29 cellular contexts compared by ENCODE assay signal in the genomic region with DNA sequence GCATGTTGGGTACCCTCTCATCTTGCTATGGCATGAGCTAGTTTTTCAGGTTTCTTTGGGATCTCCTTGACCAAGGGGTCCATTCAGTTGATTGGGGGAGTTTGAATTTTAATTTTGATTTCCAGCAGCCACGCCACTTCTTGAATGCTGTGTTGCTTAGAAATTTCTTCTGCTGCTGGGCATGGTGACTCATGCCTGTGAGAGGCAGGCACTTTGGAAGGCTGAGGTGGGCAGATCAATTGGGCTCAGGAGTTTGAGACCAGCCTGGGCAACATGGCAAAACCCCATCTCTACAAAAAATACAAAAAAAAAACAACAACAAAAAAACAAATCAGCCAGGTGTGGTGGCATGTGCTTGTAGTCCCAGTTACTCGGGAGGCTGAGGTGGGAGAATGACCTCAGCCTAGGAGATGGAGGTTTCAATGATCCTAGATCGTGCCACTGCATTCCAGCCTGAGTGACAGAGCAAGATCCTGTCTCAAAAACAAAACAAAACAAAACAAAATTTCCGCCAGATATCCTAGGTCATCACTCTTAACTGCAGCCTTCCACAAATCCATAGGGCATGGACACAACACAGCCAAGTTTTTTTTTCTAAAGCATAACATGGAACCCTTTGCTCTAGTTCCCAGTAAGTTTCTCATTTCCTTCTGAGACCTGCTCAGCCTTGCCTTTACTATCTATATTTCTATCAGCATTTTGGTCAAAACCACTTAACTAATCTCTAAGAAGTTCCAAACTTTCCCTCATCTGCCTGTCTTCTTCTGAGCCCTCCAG. TPM values are rescaled to one million over a fixed set of nuclear protein-coding genes. Genes with fewer than 3 reads are reported as not detected.
DNase-seq lines count a peak whose midpoint lies in the region; ATAC-seq, FAIRE-seq and TF ChIP-seq lines count a peak whose summit lies in the region.
"Had no signal": no experiment of that assay in that cellular context is flagged by ENCODE, and none has a peak within 500 bp of the region (broad histone marks: within the 10 kb centered on the region; RNA-seq: fewer than 3 reads in every experiment).

No MANE protein-coding gene starts in this region.

- H2BK15ac ChIP-seq in H1 (ENCODE audit: low read length): no peak overlapping the region

- H2BK20ac ChIP-seq in H1 (ENCODE audit: low read length): no peak overlapping the region

- FAIRE-seq in H1 (lab: Jason Lieb, UNC): no peak
- FAIRE-seq: colon, RCC 7860, TTC549 had no signal

- H3F3A ChIP-seq in PC-3 (ENCODE audit: low read length, unreplicated experiment): no peaks in the 10 kb centered on the region

- H4K20me1 ChIP-seq in H1 (replicated peaks in 1 of 2; ENCODE audit: control insufficient read depth in 1 of 2, insufficient read depth in 2 of 2, low read length in 2 of 2) (no peaks in the 10 kb centered on the region), PC-3 (ENCODE audit: low read length) (no peaks in the 10 kb centered on the region)

- H3K4me1 Mint-ChIP-seq in activated CD4-positive, alpha-beta T cell treated with anti-CD3 and anti-CD28 coated beads, Interleukin-2, amount 10 ng/mL, durations not matched to agents 24 days and 14 days: peaks cover 42% of the 10 kb centered on the region

- H3K4me1 ChIP-seq in H1 (replicated peaks in 1 of 4; ENCODE audit: control insufficient read depth in 3 of 4, insufficient read depth in 4 of 4, low read length in 3 of 4): peaks cover 0 to 4% (median 0%) of the 10 kb centered on the region in 4 experiments; a peak in 1 of 7 replicates
- H3K4me1 ChIP-seq in PC-3 (ENCODE audit: insufficient read depth, low read length): peaks cover 22% of the 10 kb centered on the region
- H3K4me1 ChIP-seq: gastroesophageal sphincter had no signal

- no peak overlapping the region for H2BK5ac ChIP-seq in H1 (ENCODE audit: low read depth, low read length)

- H3K4ac ChIP-seq in H1 (replicated peaks; ENCODE audit: insufficient read length, low read depth, low read length): no peak overlapping the region

- no peak for ATAC-seq in PC-3
- ATAC-seq: effector memory CD8-positive, alpha-beta T cell; gastroesophageal sphincter; stimulated activated naive CD8-positive, alpha-beta T cell treated with anti-CD3 and anti-CD28 coated beads, Interleukin-15, Interleukin-2, amounts not matched to agents 100 U/mL and 50 U/mL, for 24 hours had no signal

- H3K9me2 ChIP-seq in PC-3 (replicated peaks; ENCODE audit: low read length): no peaks in the 10 kb centered on the region

- no peak overlapping the region for H3K18ac ChIP-seq in H1 (ENCODE audit: extremely low read depth, low read length)

- no peaks in the 10 kb centered on the region for H3K79me2 ChIP-seq in H1 (ENCODE audit: control insufficient read depth in 1 of 2, insufficient read depth in 2 of 2, low read length in 2 of 2)
- H3K79me2 ChIP-seq in PC-3 (ENCODE audit: low read length): no peaks in the 10 kb centered on the region
- H3K79me2 ChIP-seq: hepatocyte had no signal

- no peak overlapping the region for H2BK120ac ChIP-seq in H1 (replicated peaks; ENCODE audit: low read depth, low read length)

- H3K23me2 ChIP-seq in H1 (ENCODE audit: low read depth, low read length): no peaks in the 10 kb centered on the region

- no peak overlapping the region for H4K5ac ChIP-seq in H1 (ENCODE audit: insufficient read length, low read depth, low read length)

- H3K9me3 ChIP-seq in H1 (ENCODE audit: insufficient read depth in 2 of 2, low read depth in 1 of 2, low read length in 1 of 2): peaks cover 9 to 12% of the 10 kb centered on the region in 2 experiments; a peak in 3 of 4 replicates
- H3K9me3 ChIP-seq in PC-3 (ENCODE audit: low read length): no peaks in the 10 kb centered on the region
- H3K9me3 ChIP-seq: gastroesophageal sphincter, neutrophil, thoracic aorta had no signal

- no peak overlapping the region for H2BK12ac ChIP-seq in H1 (ENCODE audit: low read depth, low read length)

- H3K36me3 ChIP-seq in H1 (ENCODE audit: control insufficient read depth in 2 of 4, insufficient read depth in 4 of 4, low read length in 3 of 4) (no peaks in the 10 kb centered on the region), PC-3 (ENCODE audit: low read depth, low read length) (no peaks in the 10 kb centered on the region)
- H3K36me3 ChIP-seq: gastroesophageal sphincter, neutrophil, thoracic aorta had no signal

- H3K36me3 Mint-ChIP-seq in activated CD4-positive, alpha-beta T cell treated with anti-CD3 and anti-CD28 coated beads, Interleukin-2, amount 10 ng/mL, durations not matched to agents 24 days and 14 days (ENCODE audit: low read depth): peaks cover 9% of the 10 kb centered on the region

- H3K27me3 ChIP-seq in H1 (replicated peaks in 1 of 4; ENCODE audit: control insufficient read depth in 3 of 4, extremely low read depth in 1 of 4, insufficient read depth in 3 of 4, low read length in 3 of 4): no peaks in the 10 kb centered on the region
- H3K27me3 ChIP-seq in PC-3 (ENCODE audit: low read length): no peaks in the 10 kb centered on the region
- H3K27me3 ChIP-seq: gastroesophageal sphincter, hepatocyte, neutrophil had no signal

- H2AK5ac ChIP-seq in H1 (ENCODE audit: low read depth, low read length): 0 out of 2 replicates have a peak overlapping the region, but pooled peaks have one; percentile 39

- POLR2A ChIA-PET in H1 (lab: Charles Lee; ENCODE audit: partially characterized antibody): no interaction called here
- POLR2A ChIA-PET in PC-3 (lab: Charles Lee; ENCODE audit: unreplicated experiment): no interaction called here

- H4K8ac ChIP-seq in H1 (ENCODE audit: extremely low read depth, insufficient read depth, low read length): no peak overlapping the region

- peaks cover 14% of the 10 kb centered on the region for H3K9me3 Mint-ChIP-seq in activated CD4-positive, alpha-beta T cell treated with anti-CD3 and anti-CD28 coated beads, Interleukin-2, amount 10 ng/mL, durations not matched to agents 24 days and 14 days
- H3K9me3 Mint-ChIP-seq: CD4-positive, alpha-beta T cell; effector memory CD8-positive, alpha-beta T cell had no signal

- no peak for DNase-seq in activated CD4-positive, alpha-beta T cell treated with anti-CD3 and anti-CD28 coated beads, Interleukin-2, amount 10 ng/mL, durations not matched to agents 24 days and 14 days
- DNase-seq in activated CD4-positive, alpha-beta T cell treated with anti-CD3 and anti-CD28 coated beads for 1 hour: no peak
- DNase-seq in RPMI7951 (ENCODE audit: low read depth): peak; percentile 34
- no peak for DNase-seq in H1 (ENCODE audit: low read depth in 1 of 2, low spot score in 2 of 2)
- DNase-seq in renal cortical epithelial cell (ENCODE audit: low read depth): peak; percentile 42
- no peak for DNase-seq in PC-3
- no peak for DNase-seq in SIG-M5 treated with dmso at 0.1 percent for 504 hours (lab: John Stamatoyannopoulos, UW; ENCODE audit: unreplicated experiment)
- DNase-seq in NK-92 (lab: John Stamatoyannopoulos, UW; ENCODE audit: unreplicated experiment): no peak
- DNase-seq: activated CD4-positive, alpha-beta T cell treated with anti-CD3 and anti-CD28 coated beads for 4 hours; activated naive CD4-positive, alpha-beta T cell treated with Interleukin-2 at 50 U/mL for 16 hours; activated T-cell treated with anti-CD3 and anti-CD28 coated beads, Interleukin-2, amount 50 U/mL, for 48 hours; CD4-positive, alpha-beta T cell; effector memory CD8-positive, alpha-beta T cell; GOT3; mesendoderm; MM.1S; NCI-H2029 treated with DMSO at 0.1 percent for 48 hours; NCI-H2227 treated with DMSO at 0.1 percent for 48 hours; NCI-H526 treated with DMSO at 0.1 percent for 48 hours; stimulated activated naive CD8-positive, alpha-beta T cell treated with anti-CD3 and anti-CD28 coated beads, Interleukin-15, Interleukin-2, amounts not matched to agents 100 U/mL and 50 U/mL, for 24 hours had no signal

- no peak overlapping the region for H3K56ac ChIP-seq in H1 (replicated peaks; ENCODE audit: insufficient read length, low read depth, low read length)

- TF ChIP-seq CTCF in H1 (IDR thresholded peaks at IDR 0.05; ENCODE audit: control extremely low read depth in 1 of 3, insufficient read depth in 1 of 3, low read depth in 1 of 3, low read length in 3 of 3): no peak
- TF ChIP-seq CTCF in PC-3 (conservative IDR thresholded peaks at IDR 0.05; ENCODE audit: low read depth, low read length): no peak

- no peak overlapping the region for H3K14ac ChIP-seq in H1 (ENCODE audit: insufficient read length)

- H3K23ac ChIP-seq in H1 (ENCODE audit: insufficient read length): no peak overlapping the region

- no TSS peak for BruUV-seq in PC-3 (replicated peaks; lab: Mats Ljungman, UMichigan)

- no peaks in the 10 kb centered on the region for H3K79me1 ChIP-seq in H1 (ENCODE audit: low read depth, low read length)

- H3K4me3 Mint-ChIP-seq in activated CD4-positive, alpha-beta T cell treated with anti-CD3 and anti-CD28 coated beads, Interleukin-2, amount 10 ng/mL, durations not matched to agents 24 days and 14 days: no peak overlapping the region
- H3K4me3 Mint-ChIP-seq: CD4-positive, alpha-beta T cell; effector memory CD8-positive, alpha-beta T cell had no signal

- H4K91ac ChIP-seq in H1 (replicated peaks; ENCODE audit: insufficient read length, low read length): no peak overlapping the region

- peak overlapping the region; percentile 32 for H3K27ac Mint-ChIP-seq in activated CD4-positive, alpha-beta T cell treated with anti-CD3 and anti-CD28 coated beads, Interleukin-2, amount 10 ng/mL, durations not matched to agents 24 days and 14 days
- H3K27ac Mint-ChIP-seq: CD4-positive, alpha-beta T cell; effector memory CD8-positive, alpha-beta T cell; progenitor cell of endocrine pancreas had no signal

- TF ChIP-seq EP300 in H1 (IDR thresholded peaks at IDR 0.05; ENCODE audit: borderline replicate concordance in 1 of 2, low read depth in 2 of 2, low read length in 2 of 2): no peak

- H3K4me2 ChIP-seq in H1 (ENCODE audit: insufficient read depth in 1 of 2, low read depth in 2 of 2, low read length in 2 of 2) (no peak overlapping the region), PC-3 (ENCODE audit: low read length) (no peak overlapping the region)
- H3K4me2 ChIP-seq: hepatocyte had no signal

- H3K4me3 ChIP-seq in H1 (ENCODE audit: extremely low read depth in 1 of 4, insufficient read depth in 2 of 4, low read depth in 3 of 4, low read length in 4 of 4) (no peak overlapping the region), PC-3 (ENCODE audit: low read length) (no peak overlapping the region)
- H3K4me3 ChIP-seq: gastroesophageal sphincter, hepatocyte, thoracic aorta had no signal

- H2AFZ ChIP-seq in H1 (ENCODE audit: low read length): no peak overlapping the region; the same call in 1 of the 2 replicates
- no peak overlapping the region for H2AFZ ChIP-seq in PC-3 (ENCODE audit: low read length)
- H2AFZ ChIP-seq: hepatocyte had no signal

- intact Hi-C loops in activated CD4-positive, alpha-beta T cell treated with anti-CD3 and anti-CD28 coated beads, Interleukin-2, amount 10 ng/mL, durations not matched to agents 24 days and 14 days (cut with micrococcal nuclease): no loop called here
- intact Hi-C loops in PC-3 (cut with micrococcal nuclease): no loop called here

- no peak for TF ChIP-seq RAD21 in H1 (IDR thresholded peaks at IDR 0.05 in 1 of 2, conservative IDR thresholded peaks at IDR 0.05 in 1 of 2; ENCODE audit: low read depth in 2 of 2, low read length in 2 of 2)

- CTCF ChIA-PET in H1 (lab: Charles Lee; ENCODE audit: partially characterized antibody): interaction anchor here (0.6 kb wide), 2 partner anchors 24 to 165 kb away, joined by 3 read pairs; no protein-coding TSS in a partner anchor
- CTCF ChIA-PET in PC-3 (lab: Charles Lee): no interaction called here

- H3K27ac ChIP-seq in H1 (ENCODE audit: low read depth, low read length) (no peak overlapping the region), PC-3 (ENCODE audit: low read length) (no peak overlapping the region)
- H3K27ac ChIP-seq: gastroesophageal sphincter, hepatocyte, neutrophil, thoracic aorta had no signal

- H3K9ac ChIP-seq in H1 (replicated peaks in 1 of 4; ENCODE audit: extremely low read depth in 1 of 4, low read depth in 3 of 4, low read length in 3 of 4): no peak overlapping the region
- H3K9ac ChIP-seq in PC-3 (ENCODE audit: low read length): no peak overlapping the region

- TF ChIP-seq POLR2A in H1 (IDR thresholded peaks at IDR 0.05; ENCODE audit: control extremely low read depth in 1 of 2, low read depth in 2 of 2, low read length in 2 of 2): no peak

- H3K27me3 Mint-ChIP-seq in activated CD4-positive, alpha-beta T cell treated with anti-CD3 and anti-CD28 coated beads, Interleukin-2, amount 10 ng/mL, durations not matched to agents 24 days and 14 days: no peaks in the 10 kb centered on the region
- H3K27me3 Mint-ChIP-seq: CD4-positive, alpha-beta T cell; effector memory CD8-positive, alpha-beta T cell; progenitor cell of endocrine pancreas had no signal

- WGBS in H1 (ENCODE audit: extremely low coverage in 1 of 2, insufficient coverage in 1 of 2, insufficient read length in 1 of 2, insufficient replicate concordance in 2 of 2, low coverage in 1 of 2, low lambda C conversion rate in 2 of 2, missing lambda C conversion rate in 1 of 2), 2 experiments: 88% methylated on average over 4 of the region's 4 CpGs; no CpG with 5 or more reads in 1 of the 2 experiments

RNA-seq across cellular contexts. Expression of gene TMC1, which starts 17.7 kb away (rescaled TPM):
- total RNA-seq in activated CD4-positive, alpha-beta T cell treated with anti-CD3 and anti-CD28 coated beads, Interleukin-2, amount 10 ng/mL, durations not matched to agents 24 days and 14 days: not detected in 2 replicates
- total RNA-seq in RPMI7951 (2014; rRNA removed; shearing (Covaris generic)): 0.29 TPM in 1 of 2 replicates, not detected in the other
- total RNA-seq in H1 (2021; fragmentation: NEBNext Ultra II Directional; extraction: Animal tissue kit (Norgen Biotek cat#: 25700)): 0.82 and 0.95 TPM in 2 replicates
- 0.55 and 0.98 TPM in 2 replicates for polyA plus RNA-seq in H1 (2011; rRNA removed)
- 1.0 TPM for polyA plus RNA-seq in H1 (2011; cell fraction: cytosol; rRNA removed)
- 0.53 TPM for polyA plus RNA-seq in H1 (2011; cell fraction: nucleus; rRNA removed)
- polyA plus RNA-seq in H1 (2012, experiment 1 of 2): 0.46 to 1.1 TPM (median 0.87 TPM) in 4 replicates
- polyA plus RNA-seq in H1 (2012, experiment 2 of 2): 0.07 TPM
- 1.1 TPM for polyA plus RNA-seq in H1 (2013, experiment 1 of 2)
- 1.2 TPM for polyA plus RNA-seq in H1 (2013, experiment 2 of 2)
- polyA minus RNA-seq in H1 (2011; rRNA and poly(A)+ RNA removed): 3.3 and 3.9 TPM in 2 replicates
- polyA minus RNA-seq in H1 (2011; cell fraction: cytosol; rRNA and poly(A)+ RNA removed): 0.66 TPM
- 2.2 TPM for polyA minus RNA-seq in H1 (2011; cell fraction: nucleus; rRNA and poly(A)+ RNA removed)
- total RNA-seq in renal cortical epithelial cell: 0.15 TPM in 1 of 2 replicates, not detected in the other
- 0.15 TPM in 1 of 2 replicates, not detected in the other for total RNA-seq in PC-3 (2014; rRNA removed)
- total RNA-seq: A172; CD4-positive, alpha-beta T cell; gastroesophageal sphincter; progenitor cell of endocrine pancreas; thoracic aorta had no signal

Comparison
In these comparisons a context has a peak if more than half of its experiments do, and no peak if none do; other contexts are left out.
1. DNase-seq: peak in RPMI7951 (single experiment) and renal cortical epithelial cell (single experiment); none in activated CD4-positive, alpha-beta T cell treated with anti-CD3 and anti-CD28 coated beads, Interleukin-2, amount 10 ng/mL, durations not matched to agents 24 days and 14 days (single experiment), activated CD4-positive, alpha-beta T cell treated with anti-CD3 and anti-CD28 coated beads for 1 hour (single experiment), H1 (0 of 2), PC-3 (single experiment), SIG-M5 treated with dmso at 0.1 percent for 504 hours (single experiment) and NK-92 (single experiment).